24 cellular contexts compared by ENCODE assay signal in the genomic region with DNA sequence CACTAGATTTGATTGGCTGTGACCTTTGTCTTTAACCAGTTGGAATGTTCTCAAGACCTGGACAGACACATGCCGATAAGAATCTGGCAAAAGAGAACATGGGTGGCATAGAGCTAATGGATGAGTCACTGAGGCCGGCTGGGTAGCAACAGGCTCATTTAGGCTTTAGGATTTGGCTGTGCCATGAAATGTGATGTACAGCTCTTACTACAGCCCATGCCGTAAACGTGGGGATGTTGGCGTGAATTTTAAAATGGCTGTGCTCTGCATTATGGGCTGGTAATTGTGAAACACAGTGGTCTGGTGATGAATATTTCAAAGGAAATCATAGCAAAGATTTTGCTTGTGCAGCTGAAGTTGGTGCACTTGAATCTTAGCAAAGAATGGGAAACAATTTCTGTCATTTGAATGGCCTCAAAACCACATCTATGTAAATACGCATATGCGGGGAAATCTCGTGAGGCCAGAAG.
A peak's percentile ranks its signal among the peaks of the same experiment; 100 is the strongest.
DNase-seq lines count a peak whose midpoint lies in the region; ATAC-seq, FAIRE-seq and TF ChIP-seq lines count a peak whose summit lies in the region.
"Had no signal": no experiment of that assay in that cellular context is flagged by ENCODE, and none has a peak within 500 bp of the region (broad histone marks: within the 10 kb centered on the region; RNA-seq: fewer than 3 reads in every experiment).

No MANE protein-coding gene starts in this region.

- 66 to 80% (median 79%) methylated on average over 8 of the region's 8 CpGs for WGBS in small intestine, 3 donors

- H3K36me3 Mint-ChIP-seq in activated naive CD4-positive, alpha-beta T cell treated with anti-CD3 and anti-CD28 coated beads, Interleukin-2, amount 50 U/mL, for 72 hours = peaks cover 7 to 33% of the 10 kb centered on the region in 2 donors
- H3K36me3 Mint-ChIP-seq in activated naive CD4-positive, alpha-beta T cell treated with anti-CD3 and anti-CD28 coated beads for 36 hours (ENCODE audit: low read depth) = peaks cover 7% of the 10 kb centered on the region

- peak; percentile 43 to 58 for ATAC-seq in activated naive CD4-positive, alpha-beta T cell treated with anti-CD3 and anti-CD28 coated beads, Interleukin-2, amount 50 U/mL, for 72 hours
- ATAC-seq in RWPE2 (ENCODE audit: low read depth) (peak; percentile 84), esophagus mucosa (peak; percentile 74), GM18498 (IDR thresholded peaks at IDR 0.05; ENCODE audit: unreplicated experiment) (no peak), GM21528 (IDR thresholded peaks at IDR 0.05; ENCODE audit: low FRiP score, unreplicated experiment) (no peak)
- ATAC-seq: left colon, mucosa of descending colon had no signal

- H3K9me3 ChIP-seq in RWPE2 (ENCODE audit: severe bottlenecking) (no peaks in the 10 kb centered on the region), small intestine (ENCODE audit: control insufficient read depth, low read depth) (peaks cover 2% of the 10 kb centered on the region)
- H3K9me3 ChIP-seq: sigmoid colon had no signal

- CTCF ChIA-PET in activated naive CD4-positive, alpha-beta T cell treated with anti-CD3 and anti-CD28 coated beads for 36 hours (lab: Charles Lee) = no interaction called here

- intact Hi-C loops in activated naive CD4-positive, alpha-beta T cell treated with anti-CD3 and anti-CD28 coated beads for 36 hours (cut with micrococcal nuclease) = no loop called here

- H3K27me3 Mint-ChIP-seq in activated naive CD4-positive, alpha-beta T cell treated with anti-CD3 and anti-CD28 coated beads for 36 hours (ENCODE audit: low read depth) = no peaks in the 10 kb centered on the region
- H3K27me3 Mint-ChIP-seq: CD4-positive, alpha-beta memory T cell had no signal

- peaks cover 0 to 4% of the 10 kb centered on the region in 2 donors for H3K9me3 Mint-ChIP-seq in activated naive CD4-positive, alpha-beta T cell treated with anti-CD3 and anti-CD28 coated beads, Interleukin-2, amount 50 U/mL, for 72 hours
- H3K9me3 Mint-ChIP-seq in activated naive CD4-positive, alpha-beta T cell treated with anti-CD3 and anti-CD28 coated beads for 36 hours = peaks cover 2% of the 10 kb centered on the region

- no peak for FAIRE-seq in small intestine (lab: Jason Lieb, UNC)
- FAIRE-seq: HTR-8/SVneo had no signal

- H3K27ac Mint-ChIP-seq in activated naive CD4-positive, alpha-beta T cell treated with anti-CD3 and anti-CD28 coated beads, Interleukin-2, amount 50 U/mL, for 72 hours = no peak overlapping the region
- no peak overlapping the region for H3K27ac Mint-ChIP-seq in activated naive CD4-positive, alpha-beta T cell treated with anti-CD3 and anti-CD28 coated beads for 36 hours
- H3K27ac Mint-ChIP-seq: T-helper 2 cell treated with Interferon-gamma antibody and Interleukin-4, amounts not matched to agents 5 μg/mL and 100 μg/mL, for 36 hours had no signal

- H3K4me3 ChIP-seq in RWPE2 (ENCODE audit: severe bottlenecking) (no peak overlapping the region), small intestine (ENCODE audit: low read depth in 1 of 2, low read length in 2 of 2) (no peak overlapping the region)
- H3K4me3 ChIP-seq: mucosa of descending colon, sigmoid colon had no signal

- TF ChIP-seq CTCF in RWPE2 (IDR thresholded peaks at IDR 0.05; ENCODE audit: poor library complexity, severe bottlenecking) = no peak

- H3K27ac ChIP-seq in RWPE2 (ENCODE audit: poor library complexity, severe bottlenecking) (no peak overlapping the region), small intestine (ENCODE audit: low read depth in 1 of 2, low read length in 1 of 2) (no peak overlapping the region)
- H3K27ac ChIP-seq: sigmoid colon had no signal

- H3K4me1 Mint-ChIP-seq in activated naive CD4-positive, alpha-beta T cell treated with anti-CD3 and anti-CD28 coated beads for 36 hours (ENCODE audit: low read depth) = peaks cover 25% of the 10 kb centered on the region

- H3K36me3 ChIP-seq in RWPE2 (ENCODE audit: low read depth) (no peaks in the 10 kb centered on the region), small intestine (ENCODE audit: control insufficient read depth in 2 of 2, insufficient read depth in 2 of 2, low read length in 2 of 2) (no peaks in the 10 kb centered on the region)
- H3K36me3 ChIP-seq: sigmoid colon had no signal

- H3K4me3 Mint-ChIP-seq in activated naive CD4-positive, alpha-beta T cell treated with anti-CD3 and anti-CD28 coated beads for 36 hours = no peak overlapping the region
- H3K4me3 Mint-ChIP-seq: T-helper 2 cell treated with Interferon-gamma antibody and Interleukin-4, amounts not matched to agents 5 μg/mL and 100 μg/mL, for 36 hours had no signal

- DNase-seq in activated naive CD4-positive, alpha-beta T cell treated with anti-CD3 and anti-CD28 coated beads, Interleukin-2, amount 50 U/mL, for 72 hours (ENCODE audit: low spot score in 2 of 2) = no peak
- no peak for DNase-seq in activated naive CD4-positive, alpha-beta T cell treated with anti-CD3 and anti-CD28 coated beads for 36 hours
- DNase-seq in RWPE2 (ENCODE audit: low spot score) = no peak
- peak; percentile 68 for DNase-seq in small intestine
- DNase-seq in NCI-H1417 (lab: John Stamatoyannopoulos, UW) = no peak
- DNase-seq: activated CD4-positive, CD25-positive, alpha-beta regulatory T cell treated with anti-CD3 and anti-CD28 coated beads, Interleukin-2, amount 50 U/mL, for 72 hours; amniotic stem cell; CD4-positive, alpha-beta memory T cell; DMS79; foreskin melanocyte; left colon; MM.1S; mucosa of descending colon; NCI-H187 treated with DMSO at 0.1 percent for 48 hours; NCI-H524; nucleus accumbens; SIG-M5; sigmoid colon; stimulated activated CD4-positive, alpha-beta T cell treated with anti-CD3 and anti-CD28 coated beads, Interleukin-2, amount 100 ng/mL, for 48 hours had no signal

- H3K4me1 ChIP-seq in RWPE2 (ENCODE audit: insufficient read depth, poor library complexity, severe bottlenecking) = peaks cover 10% of the 10 kb centered on the region
- H3K4me1 ChIP-seq in small intestine (ENCODE audit: control insufficient read depth in 2 of 2, insufficient read depth in 1 of 2, low read depth in 1 of 2, low read length in 1 of 2) = no peaks in the 10 kb centered on the region

- H3K27me3 ChIP-seq in RWPE2 (ENCODE audit: insufficient read depth, poor library complexity, severe bottlenecking) (no peaks in the 10 kb centered on the region), small intestine (ENCODE audit: control insufficient read depth in 2 of 2, insufficient read depth in 2 of 2, low read length in 2 of 2) (no peaks in the 10 kb centered on the region)
- H3K27me3 ChIP-seq: sigmoid colon had no signal

Comparison
In these comparisons a context has a peak if more than half of its experiments do, and no peak if none do; other contexts are left out.
1. ATAC-seq: peak in activated naive CD4-positive, alpha-beta T cell treated with anti-CD3 and anti-CD28 coated beads, Interleukin-2, amount 50 U/mL, for 72 hours (2 of 2), RWPE2 (single experiment) and esophagus mucosa (single experiment); none in GM18498 (single experiment) and GM21528 (single experiment).